ENCODE assay signal across 12 cellular contexts in genomic region chr6:14109411-14109826, GRCh38. TPM values are rescaled to one million over a fixed set of nuclear protein-coding genes. Genes with fewer than 3 reads are reported as not detected.
A peak's percentile ranks its signal among the peaks of the same experiment; 100 is the strongest.
DNase-seq lines count a peak whose midpoint lies in the region; ATAC-seq lines count a peak whose summit lies in the region.
"Had no signal": no experiment of that assay in that cellular context is flagged by ENCODE, and none has a peak within 500 bp of the region (broad histone marks: within the 10 kb centered on the region; RNA-seq: fewer than 3 reads in every experiment).

No MANE protein-coding gene starts in this region.

- H3K4me1 ChIP-seq in CD8-positive, alpha-beta memory T cell (ENCODE audit: insufficient read depth, low read length), result peaks cover 24% of the 10 kb centered on the region

- H3K27ac Mint-ChIP-seq in CD8-positive, alpha-beta memory T cell, result peak overlapping the region in 7 of 8 donors; percentile 3 to 84 (median 56)
- H3K27ac Mint-ChIP-seq in activated naive CD8-positive, alpha-beta T cell, result peak overlapping the region; percentile 73
- H3K27ac Mint-ChIP-seq: endodermal cell had no signal

- POLR2A ChIA-PET in CD8-positive, alpha-beta memory T cell (lab: Charles Lee), result no interaction called here

- peaks cover 21 to 30% (median 28%) of the 10 kb centered on the region in 3 donors for H3K4me1 Mint-ChIP-seq in CD8-positive, alpha-beta memory T cell
- peaks cover 33% of the 10 kb centered on the region for H3K4me1 Mint-ChIP-seq in activated naive CD8-positive, alpha-beta T cell (ENCODE audit: low read depth)

- no peaks in the 10 kb centered on the region for H3K27me3 ChIP-seq in CD8-positive, alpha-beta memory T cell (ENCODE audit: insufficient read depth, low read length, poor library complexity, severe bottlenecking)
- H3K27me3 ChIP-seq: transverse colon had no signal

- CTCF ChIA-PET in CD8-positive, alpha-beta memory T cell (lab: Charles Lee), result interaction anchor here (1.1 to 1.5 kb wide), 3 partner anchors 20 to 201 kb away, joined by 3 to 5 read pairs (median 3); no protein-coding TSS in a partner anchor

- no peak for DNase-seq in CD8-positive, alpha-beta memory T cell
- no peak for DNase-seq in GF-D8 (lab: John Stamatoyannopoulos, UW)
- DNase-seq in NCI-H2171 (lab: John Stamatoyannopoulos, UW), result no peak
- DNase-seq in GM19238 (ENCODE audit: insufficient read length, low spot score), result no peak
- no peak for DNase-seq in stimulated activated CD4-positive, alpha-beta T cell treated with anti-CD3 and anti-CD28 coated beads, Interleukin-2, amount 100 ng/mL, for 48 hours
- DNase-seq: endodermal cell, NCI-H82, T1000 had no signal

- peaks cover 0 to 10% (median 0%) of the 10 kb centered on the region in 3 donors for H3K36me3 Mint-ChIP-seq in CD8-positive, alpha-beta memory T cell
- peaks cover 9% of the 10 kb centered on the region for H3K36me3 Mint-ChIP-seq in activated naive CD8-positive, alpha-beta T cell

- no peaks in the 10 kb centered on the region for H3K36me3 ChIP-seq in CD8-positive, alpha-beta memory T cell (ENCODE audit: insufficient read depth, low read length)
- H3K36me3 ChIP-seq: transverse colon had no signal

- peak overlapping the region in 5 of 7 donors; percentile 19 to 74 (median 54) for H3K4me3 Mint-ChIP-seq in CD8-positive, alpha-beta memory T cell
- H3K4me3 Mint-ChIP-seq in activated naive CD8-positive, alpha-beta T cell, result peak overlapping the region; percentile 41
- H3K4me3 Mint-ChIP-seq: endodermal cell had no signal

- H3K27me3 Mint-ChIP-seq in CD8-positive, alpha-beta memory T cell, result peaks cover 27 to 30% of the 10 kb centered on the region in 2 donors
- H3K27me3 Mint-ChIP-seq in activated naive CD8-positive, alpha-beta T cell, result no peaks in the 10 kb centered on the region

- H3K27ac ChIP-seq in CD8-positive, alpha-beta memory T cell (ENCODE audit: low read depth, low read length), result no peak overlapping the region

- H3K4me3 ChIP-seq in CD8-positive, alpha-beta memory T cell (ENCODE audit: low read length), result no peak overlapping the region
- H3K4me3 ChIP-seq: transverse colon had no signal

- peaks cover 0 to 15% (median 13%) of the 10 kb centered on the region in 5 donors for H3K9me3 Mint-ChIP-seq in CD8-positive, alpha-beta memory T cell
- H3K9me3 Mint-ChIP-seq in activated naive CD8-positive, alpha-beta T cell (ENCODE audit: low read depth), result peaks cover 4% of the 10 kb centered on the region

- ATAC-seq in GM19438 (IDR thresholded peaks at IDR 0.05; ENCODE audit: low read depth, unreplicated experiment), result peak; percentile 24
- ATAC-seq in HG03108 (IDR thresholded peaks at IDR 0.05; ENCODE audit: unreplicated experiment), result peak; percentile 8

- peaks cover 5% of the 10 kb centered on the region for H3K9me3 ChIP-seq in CD8-positive, alpha-beta memory T cell (ENCODE audit: low read length)

RNA-seq across cellular contexts. Expression of gene CD83, which starts 8.2 kb away (rescaled TPM):
- 10 to 100 TPM; 53.3 to 56.2 TPM for total RNA-seq in CD8-positive, alpha-beta memory T cell
- 3.2 TPM for polyA plus RNA-seq in CD8-positive, alpha-beta memory T cell
